In the genomic region with DNA sequence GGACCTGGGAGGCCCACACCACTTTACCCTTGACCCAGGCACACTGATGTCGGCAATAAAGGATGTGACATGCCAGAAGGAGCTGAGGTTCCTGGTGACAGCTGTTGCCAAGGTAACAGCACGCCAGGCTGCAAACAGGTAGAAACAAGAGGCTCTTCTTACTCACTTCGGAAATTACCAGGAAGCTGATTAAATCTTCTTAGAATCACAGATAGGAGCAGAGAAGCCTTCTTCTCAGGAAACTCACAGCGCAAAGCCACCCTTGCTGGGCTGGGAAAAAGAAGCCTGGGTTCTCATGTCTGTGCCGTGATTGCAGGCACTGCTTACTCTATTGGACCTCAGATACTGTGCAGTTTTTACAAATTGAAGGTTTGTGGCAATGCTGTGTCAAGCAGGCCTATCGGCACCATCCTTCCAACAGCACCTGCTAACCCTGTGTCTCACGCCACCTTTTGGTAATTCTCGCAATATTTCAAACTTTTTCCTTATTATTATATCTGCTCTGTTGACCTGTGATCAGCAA, we compare ENCODE assay signal across 8 cellular contexts.
DNase-seq lines count a peak whose midpoint lies in the region; ATAC-seq, FAIRE-seq and TF ChIP-seq lines count a peak whose summit lies in the region.

No MANE protein-coding gene starts in this region.

- H3K4me3 Mint-ChIP-seq in T-helper 17 cell (peak overlapping the region; percentile 91), WTC11 (no peak overlapping the region)

- SMC1A ChIA-PET in GM12878 (lab: Charles Lee; ENCODE audit: uncharacterized antibody, unreplicated experiment) = interaction anchor here (1.2 to 1.4 kb wide), 2 partner anchors 12 to 18 kb away, joined by 4 to 7 read pairs; no protein-coding TSS in a partner anchor

- no peak for FAIRE-seq in GM12878 (lab: Jason Lieb, UNC)

- POLR2A ChIA-PET in GM12878 (lab: Charles Lee) = no interaction called here
- POLR2A ChIA-PET in WTC11 (lab: Charles Lee) = no interaction called here

- H3K27ac Mint-ChIP-seq in T-helper 17 cell (peak overlapping the region; percentile 100), WTC11 (no peak overlapping the region)

- no peaks in the 10 kb centered on the region for H3K27me3 Mint-ChIP-seq in T-helper 17 cell
- H3K27me3 Mint-ChIP-seq in WTC11 (ENCODE audit: low read depth) = peaks cover 5% of the 10 kb centered on the region

- no peak overlapping the region for H3K27ac ChIP-seq in GM12878 (ENCODE audit: control insufficient read depth, insufficient read depth)

- H3K36me3 Mint-ChIP-seq in T-helper 17 cell (ENCODE audit: low read depth) = no peaks in the 10 kb centered on the region
- no peaks in the 10 kb centered on the region for H3K36me3 Mint-ChIP-seq in WTC11

- H3K9me3 ChIP-seq in T-helper 17 cell (ENCODE audit: control insufficient read depth, low read length, poor library complexity, severe bottlenecking) (no peaks in the 10 kb centered on the region), GM12878 (replicated peaks; ENCODE audit: control insufficient read depth, insufficient read depth, low read length) (no peaks in the 10 kb centered on the region; the same call in 2 of the 3 replicates)

- TF ChIP-seq CTCF in GM12878 (IDR thresholded peaks at IDR 0.05 in 2 of 3, conservative IDR thresholded peaks at IDR 0.05 in 1 of 3; ENCODE audit: control insufficient read depth in 2 of 3, extremely low read depth in 1 of 3, insufficient read depth in 1 of 3, low read depth in 3 of 3, low read length in 3 of 3) (peak in 1 of 3 experiments; percentile 22; a peak in 1 of 6 replicates), WTC11 (IDR thresholded peaks at IDR 0.05) (no peak)

- no peak overlapping the region for H3K9ac ChIP-seq in GM12878 (ENCODE audit: control insufficient read depth, insufficient read depth, low read length)

- TF ChIP-seq RAD21 in GM12878 (IDR thresholded peaks at IDR 0.05; ENCODE audit: insufficient read depth, low read depth, low read length) = no peak

- ATAC-seq in T-helper 17 cell = peak; percentile 79
- peak; percentile 59 for ATAC-seq in GM12878
- no peak for ATAC-seq in GM21515 (IDR thresholded peaks at IDR 0.05; ENCODE audit: unreplicated experiment)
- no peak for ATAC-seq in WTC11
- ATAC-seq in GM18498 (IDR thresholded peaks at IDR 0.05; ENCODE audit: unreplicated experiment) = no peak

- no peak for TF ChIP-seq POLR2A in GM12878 (IDR thresholded peaks at IDR 0.05; ENCODE audit: low read depth, low read length)

- H3K4me1 Mint-ChIP-seq in T-helper 17 cell = peaks cover 53% of the 10 kb centered on the region
- H3K4me1 Mint-ChIP-seq in WTC11 = peaks cover 2% of the 10 kb centered on the region

- H4K20me1 ChIP-seq in GM12878 (ENCODE audit: control insufficient read depth, insufficient read depth) = no peaks in the 10 kb centered on the region

- no peaks in the 10 kb centered on the region for H3K79me2 ChIP-seq in GM12878 (ENCODE audit: control insufficient read depth, insufficient read depth, low read length)

- no peaks in the 10 kb centered on the region for H3K9me3 Mint-ChIP-seq in WTC11

- H2AFZ ChIP-seq in GM12878 (ENCODE audit: control insufficient read depth, low read depth, low read length) = no peak overlapping the region

- H3K4me2 ChIP-seq in GM12878 (ENCODE audit: control insufficient read depth, insufficient read depth) = no peak overlapping the region

- no peak for TF ChIP-seq EP300 in GM12878 (IDR thresholded peaks at IDR 0.05; ENCODE audit: borderline replicate concordance in 1 of 2, control insufficient read depth in 1 of 2, low read depth in 2 of 2, low read length in 2 of 2)

- no peaks in the 10 kb centered on the region for H3K36me3 ChIP-seq in GM12878 (ENCODE audit: control insufficient read depth in 2 of 2, insufficient read depth in 2 of 2, low read length in 1 of 2)

- RAD21 ChIA-PET in GM12878 (lab: Charles Lee; ENCODE audit: unreplicated experiment) = interaction anchor here (0.6 kb wide), 1 partner anchor 153 kb away, joined by 3 read pairs; no protein-coding TSS in a partner anchor

- WGBS in GM12878 (ENCODE audit: insufficient coverage, insufficient replicate concordance, low lambda C conversion rate, missing lambda C conversion rate) = 20% methylated on average over 8 of the region's 8 CpGs

- DNase-seq in Daoy (ENCODE audit: low read depth) (peak; percentile 66), T-helper 17 cell (peak; percentile 51 to 71 (median 64)), GM12878 (ENCODE audit: low read depth, low spot score) (no peak), WTC11 (ENCODE audit: low spot score) (no peak), SHP77 (lab: John Stamatoyannopoulos, UW) (no peak)
- DNase-seq in stimulated activated CD4-positive, alpha-beta T cell treated with anti-CD3 and anti-CD28 coated beads, Interleukin-12 subunit alpha, Interleukin-12 subunit beta, amount 100 ng/mL, for 24 hours (ENCODE audit: low read depth in 2 of 2) = peak; percentile 53 to 67

- BruUV-seq in GM12878 (replicated peaks; lab: Mats Ljungman, UMichigan) = no TSS peak

- no peaks in the 10 kb centered on the region for H3K27me3 ChIP-seq in GM12878 (replicated peaks in 1 of 2; ENCODE audit: control insufficient read depth in 2 of 2, insufficient read depth in 2 of 2, low read length in 1 of 2)

- in situ Hi-C loops in GM12878 (cut with MboI) = no loop called here

- intact Hi-C loops in GM12878 (cut with micrococcal nuclease; ENCODE audit: unreplicated experiment) = no loop called here

- peaks cover 8% of the 10 kb centered on the region for H3K4me1 ChIP-seq in GM12878 (ENCODE audit: control insufficient read depth, insufficient read depth, low read length)

- CTCF ChIA-PET in GM12878 (lab: Yijun Ruan, JAX) (interaction anchor here (0.7 to 2.7 kb wide), 7 partner anchors 8 to 266 kb away, joined by 3 to 19 read pairs (median 5); no protein-coding TSS in a partner anchor), WTC11 (lab: Charles Lee) (interaction anchor here (0.8 to 1.4 kb wide), 5 partner anchors 12 to 17 kb away, joined by 4 to 6 read pairs (median 4); no protein-coding TSS in a partner anchor)

- H3K4me3 ChIP-seq in GM12878 = no peak overlapping the region

TF ChIP-seq in GM12878, 131 proteins besides CTCF, POLR2A, EP300 and RAD21 (continues in another document):
- TF ChIP-seq TAF1 (IDR thresholded peaks at IDR 0.05; ENCODE audit: borderline replicate concordance, low read depth, low read length) (no peak), MEF2A (IDR thresholded peaks at IDR 0.05; ENCODE audit: insufficient read depth, low read depth, low read length) (no peak), SREBF2 (IDR thresholded peaks at IDR 0.05; ENCODE audit: low read length) (no peak), SUZ12 (IDR thresholded peaks at IDR 0.05; ENCODE audit: unreplicated experiment) (no peak), SMC3 (IDR thresholded peaks at IDR 0.05; ENCODE audit: borderline replicate concordance, low read length) (no peak), KLF5 (IDR thresholded peaks at IDR 0.05; ENCODE audit: partially characterized antibody) (no peak)
- TF ChIP-seq, protein P1, sequence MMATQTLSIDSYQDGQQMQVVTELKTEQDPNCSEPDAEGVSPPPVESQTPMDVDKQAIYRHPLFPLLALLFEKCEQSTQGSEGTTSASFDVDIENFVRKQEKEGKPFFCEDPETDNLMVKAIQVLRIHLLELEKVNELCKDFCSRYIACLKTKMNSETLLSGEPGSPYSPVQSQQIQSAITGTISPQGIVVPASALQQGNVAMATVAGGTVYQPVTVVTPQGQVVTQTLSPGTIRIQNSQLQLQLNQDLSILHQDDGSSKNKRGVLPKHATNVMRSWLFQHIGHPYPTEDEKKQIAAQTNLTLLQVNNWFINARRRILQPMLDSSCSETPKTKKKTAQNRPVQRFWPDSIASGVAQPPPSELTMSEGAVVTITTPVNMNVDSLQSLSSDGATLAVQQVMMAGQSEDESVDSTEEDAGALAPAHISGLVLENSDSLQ (IDR thresholded peaks at IDR 0.05) = 0 out of 2 replicates have a peak, but pooled peaks have one; percentile 26

TF ChIP-seq in WTC11, 78 proteins besides CTCF, POLR2A, EP300 and RAD21:
- no peak for TF ChIP-seq JUN (CRISPR knock-in tag; IDR thresholded peaks at IDR 0.05)
- TF ChIP-seq, protein P2, sequence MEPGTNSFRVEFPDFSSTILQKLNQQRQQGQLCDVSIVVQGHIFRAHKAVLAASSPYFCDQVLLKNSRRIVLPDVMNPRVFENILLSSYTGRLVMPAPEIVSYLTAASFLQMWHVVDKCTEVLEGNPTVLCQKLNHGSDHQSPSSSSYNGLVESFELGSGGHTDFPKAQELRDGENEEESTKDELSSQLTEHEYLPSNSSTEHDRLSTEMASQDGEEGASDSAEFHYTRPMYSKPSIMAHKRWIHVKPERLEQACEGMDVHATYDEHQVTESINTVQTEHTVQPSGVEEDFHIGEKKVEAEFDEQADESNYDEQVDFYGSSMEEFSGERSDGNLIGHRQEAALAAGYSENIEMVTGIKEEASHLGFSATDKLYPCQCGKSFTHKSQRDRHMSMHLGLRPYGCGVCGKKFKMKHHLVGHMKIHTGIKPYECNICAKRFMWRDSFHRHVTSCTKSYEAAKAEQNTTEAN (CRISPR knock-in tag; IDR thresholded peaks at IDR 0.05) = no peak
- TF ChIP-seq NFE2L1 (CRISPR knock-in tag; IDR thresholded peaks at IDR 0.05) = no peak
- no peak for TF ChIP-seq ZNF671 (CRISPR knock-in tag; IDR thresholded peaks at IDR 0.05)
- TF ChIP-seq, protein P3, sequence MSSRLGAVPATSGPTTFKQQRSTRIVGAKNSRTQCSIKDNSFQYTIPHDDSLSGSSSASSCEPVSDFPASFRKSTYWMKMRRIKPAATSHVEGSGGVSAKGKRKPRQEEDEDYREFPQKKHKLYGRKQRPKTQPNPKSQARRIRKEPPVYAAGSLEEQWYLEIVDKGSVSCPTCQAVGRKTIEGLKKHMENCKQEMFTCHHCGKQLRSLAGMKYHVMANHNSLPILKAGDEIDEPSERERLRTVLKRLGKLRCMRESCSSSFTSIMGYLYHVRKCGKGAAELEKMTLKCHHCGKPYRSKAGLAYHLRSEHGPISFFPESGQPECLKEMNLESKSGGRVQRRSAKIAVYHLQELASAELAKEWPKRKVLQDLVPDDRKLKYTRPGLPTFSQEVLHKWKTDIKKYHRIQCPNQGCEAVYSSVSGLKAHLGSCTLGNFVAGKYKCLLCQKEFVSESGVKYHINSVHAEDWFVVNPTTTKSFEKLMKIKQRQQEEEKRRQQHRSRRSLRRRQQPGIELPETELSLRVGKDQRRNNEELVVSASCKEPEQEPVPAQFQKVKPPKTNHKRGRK (CRISPR knock-in tag; IDR thresholded peaks at IDR 0.05; ENCODE audit: borderline replicate concordance) = no peak
- no peak for TF ChIP-seq NR1H2 (CRISPR knock-in tag; IDR thresholded peaks at IDR 0.05)

Comparison
In these comparisons a context has a peak if more than half of its experiments do, and no peak if none do; other contexts are left out.
1. DNase-seq: peak in Daoy (single experiment), T-helper 17 cell (3 of 3) and stimulated activated CD4-positive, alpha-beta T cell treated with anti-CD3 and anti-CD28 coated beads, Interleukin-12 subunit alpha, Interleukin-12 subunit beta, amount 100 ng/mL, for 24 hours (2 of 2); none in GM12878 (single experiment), WTC11 (single experiment) and SHP77 (0 of 2).
2. ATAC-seq: peak in T-helper 17 cell (single experiment) and GM12878 (single experiment); none in GM21515 (single experiment), WTC11 (single experiment) and GM18498 (single experiment).